19 cellular contexts compared by ENCODE assay signal in genomic region chr22:40112595-40112994, GRCh38.
"Had no signal": no experiment of that assay in that cellular context is flagged by ENCODE, and none has a peak within 500 bp of the region (broad histone marks: within the 10 kb centered on the region; RNA-seq: fewer than 3 reads in every experiment).

No MANE protein-coding gene starts in this region.

- H3K9me3 Mint-ChIP-seq: activated CD4-positive, alpha-beta memory T cell treated with anti-CD3 and anti-CD28 coated beads, Interleukin-2, amount 10 ng/mL, durations not matched to agents 7 days and 5 days; brain; endodermal cell; neural crest cell; stimulated activated naive CD8-positive, alpha-beta T cell treated with anti-CD3 and anti-CD28 coated beads, Interleukin-15, amount 100 ng/mL, for 72 hours had no signal

- H3K36me3 Mint-ChIP-seq: brain had no signal

- H3K27me3 Mint-ChIP-seq: activated CD4-positive, alpha-beta memory T cell treated with anti-CD3 and anti-CD28 coated beads, Interleukin-2, amount 10 ng/mL, durations not matched to agents 7 days and 5 days; stimulated activated naive CD8-positive, alpha-beta T cell treated with anti-CD3 and anti-CD28 coated beads, Interleukin-15, amount 100 ng/mL, for 72 hours had no signal

- DNase-seq: activated CD4-positive, alpha-beta memory T cell treated with anti-CD3 and anti-CD28 coated beads, Interleukin-2, amount 10 ng/mL, durations not matched to agents 7 days and 5 days; activated CD4-positive, alpha-beta T cell treated with anti-CD3 and anti-CD28 coated beads for 4 hours; activated effector memory CD4-positive, alpha-beta T cell treated with anti-CD3 and anti-CD28 coated beads, Interleukin-2, amount 50 U/mL, for 16 hours; activated T-cell treated with anti-CD3 and anti-CD28 coated beads, Interleukin-2, amount 50 U/mL, for 48 hours; anterior cingulate cortex; caudate nucleus; dorsolateral prefrontal cortex; endodermal cell; foreskin keratinocyte; hippocampal formation; islet precursor cell; lower lobe of right lung; midbrain; stimulated activated CD8-positive, alpha-beta memory T cell treated with anti-CD3 and anti-CD28 coated beads, Interleukin-4, amount 100 ng/mL, for 48 hours; stimulated activated naive CD8-positive, alpha-beta T cell treated with anti-CD3 and anti-CD28 coated beads, Interleukin-15, amount 100 ng/mL, for 72 hours; T-helper 2 cell; trophoblast cell had no signal

- ATAC-seq: foreskin keratinocyte; lower lobe of right lung; stimulated activated naive CD8-positive, alpha-beta T cell treated with anti-CD3 and anti-CD28 coated beads, Interleukin-15, amount 100 ng/mL, for 72 hours had no signal

- H3K4me1 Mint-ChIP-seq: neural crest cell had no signal

- H3K27ac Mint-ChIP-seq: activated CD4-positive, alpha-beta memory T cell treated with anti-CD3 and anti-CD28 coated beads, Interleukin-2, amount 10 ng/mL, durations not matched to agents 7 days and 5 days; brain; endodermal cell; stimulated activated naive CD8-positive, alpha-beta T cell treated with anti-CD3 and anti-CD28 coated beads, Interleukin-15, amount 100 ng/mL, for 72 hours had no signal

- H3K4me3 Mint-ChIP-seq: activated CD4-positive, alpha-beta memory T cell treated with anti-CD3 and anti-CD28 coated beads, Interleukin-2, amount 10 ng/mL, durations not matched to agents 7 days and 5 days; brain; endodermal cell; neural crest cell; stimulated activated naive CD8-positive, alpha-beta T cell treated with anti-CD3 and anti-CD28 coated beads, Interleukin-15, amount 100 ng/mL, for 72 hours had no signal
